Comparison of ENCODE assay signal across 23 cellular contexts in the genomic region with DNA sequence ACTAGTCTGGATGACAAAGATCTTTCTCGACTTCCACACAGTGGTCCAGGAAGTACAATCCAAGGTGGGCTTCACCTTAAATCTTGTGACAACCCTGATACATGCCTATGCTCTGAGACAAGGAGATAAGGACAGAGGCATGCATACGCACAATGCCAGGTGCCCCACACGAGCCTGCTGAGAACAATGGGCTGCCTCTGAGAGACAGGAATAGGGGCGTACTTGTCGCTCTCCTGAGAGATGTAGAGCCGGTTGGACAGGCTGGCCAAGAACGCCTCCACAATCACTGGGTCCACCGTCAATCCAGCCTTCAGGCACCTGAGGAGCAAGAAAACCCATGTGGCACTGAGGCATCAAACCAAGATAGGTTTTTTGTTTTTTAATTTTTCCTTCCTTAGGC. TPM values are rescaled to one million over a fixed set of nuclear protein-coding genes. Genes with fewer than 3 reads are reported as not detected.
DNase-seq lines count a peak whose midpoint lies in the region; ATAC-seq, FAIRE-seq and TF ChIP-seq lines count a peak whose summit lies in the region.
"Had no signal": no experiment of that assay in that cellular context is flagged by ENCODE, and none has a peak within 500 bp of the region (broad histone marks: within the 10 kb centered on the region; RNA-seq: fewer than 3 reads in every experiment).

No MANE protein-coding gene starts in this region.

- in situ Hi-C loops in K562 (cut with MboI) = loop anchor here (25.0 kb wide), 2 partner anchors 338 to 1962 kb away; no protein-coding TSS in a partner anchor

- peak overlapping the region in 1 of 2 experiments; percentile 7; a peak in 1 of 4 replicates for H3K9ac ChIP-seq in K562 (ENCODE audit: insufficient read depth in 1 of 2, low read depth in 2 of 2, low read length in 2 of 2)

- no peak overlapping the region for H3K27ac ChIP-seq in K562 (ENCODE audit: extremely low read depth, low read depth, low read length)
- H3K27ac ChIP-seq: A549, HL-60, Peyer's patch had no signal

- peak; percentile 80 for DNase-seq in Calu3
- no peak for DNase-seq in K562 (ENCODE audit: extremely low read depth in 1 of 4, low spot score in 3 of 4)
- DNase-seq in progenitor cell of endocrine pancreas (ENCODE audit: low spot score, unreplicated experiment) = no peak
- no peak for DNase-seq in NCI-H345 treated with DMSO at 0.1 percent for 48 hours (lab: John Stamatoyannopoulos, UW; ENCODE audit: unreplicated experiment)
- no peak for DNase-seq in D341Med (ENCODE audit: low spot score)
- no peak for DNase-seq in CD1c-positive myeloid dendritic cell (ENCODE audit: extremely low spot score)
- DNase-seq: CD4-positive, alpha-beta memory T cell; DND-41; GF-D8; GOT3; KG1; MG63; NCI-H1105; NCI-H187; NCI-H2171 treated with DMSO at 0.1 percent for 48 hours; NCI-H510A; NCI-H82; Peyer's patch; Right ventricle myocardium superior had no signal

- no TSS peak for BruUV-seq in Calu3 (replicated peaks; lab: Mats Ljungman, UMichigan)
- BruUV-seq in K562 (replicated peaks; lab: Mats Ljungman, UMichigan) = no TSS peak

- 0 out of 2 replicates have a peak, but pooled peaks cover 9% of the 10 kb centered on the region for H4K20me1 ChIP-seq in K562 (replicated peaks; ENCODE audit: control insufficient read depth, insufficient read depth, low read length)

- H3K36me3 ChIP-seq in K562 (ENCODE audit: control insufficient read depth, insufficient read depth, low read length) = peaks cover 91% of the 10 kb centered on the region

- no peaks in the 10 kb centered on the region for H3K9me3 Mint-ChIP-seq in Calu3 (ENCODE audit: low read depth, unreplicated experiment)
- no peaks in the 10 kb centered on the region for H3K9me3 Mint-ChIP-seq in progenitor cell of endocrine pancreas (ENCODE audit: low read depth)
- H3K9me3 Mint-ChIP-seq: CD4-positive, alpha-beta memory T cell had no signal

- H3K27me3 ChIP-seq in K562 (ENCODE audit: control insufficient read depth in 2 of 2, insufficient read depth in 2 of 2, low read length in 2 of 2) = no peaks in the 10 kb centered on the region
- H3K27me3 ChIP-seq: MG63, Peyer's patch had no signal

- H3K4me3 ChIP-seq in K562 = no peak overlapping the region
- H3K4me3 ChIP-seq: A549, MG63, Peyer's patch had no signal

- 88% methylated on average over 8 of the region's 8 CpGs for WGBS in K562 (ENCODE audit: insufficient coverage, low coverage, missing lambda C conversion rate)

- H3K4me1 Mint-ChIP-seq in Calu3 (ENCODE audit: low read depth, unreplicated experiment) = peaks cover 20% of the 10 kb centered on the region
- peaks cover 7% of the 10 kb centered on the region for H3K4me1 Mint-ChIP-seq in progenitor cell of endocrine pancreas (ENCODE audit: low read depth)

- TF ChIP-seq CTCF in Calu3 (IDR thresholded peaks at IDR 0.05; ENCODE audit: unreplicated experiment) = no peak
- no peak for TF ChIP-seq CTCF in K562 (IDR thresholded peaks at IDR 0.05 in 2 of 3, conservative IDR thresholded peaks at IDR 0.05 in 1 of 3; ENCODE audit: insufficient read depth in 2 of 3, low read depth in 1 of 3, low read length in 3 of 3)
- no peak for TF ChIP-seq CTCF in progenitor cell of endocrine pancreas (IDR thresholded peaks at IDR 0.05; ENCODE audit: unreplicated experiment)

- intact Hi-C loops in Calu3 (cut with micrococcal nuclease; ENCODE audit: unreplicated experiment) = no loop called here
- intact Hi-C loops in K562 (cut with micrococcal nuclease) = no loop called here

- H2AFZ ChIP-seq in K562 (ENCODE audit: low read depth, low read length) = no peak overlapping the region

- peaks cover 6% of the 10 kb centered on the region for H3K9me1 ChIP-seq in K562 (ENCODE audit: control insufficient read depth, insufficient read depth, low read length)

- no peak for TF ChIP-seq RAD21 in K562 (CRISPR knock-in tag; conservative IDR thresholded peaks at IDR 0.05 in 1 of 2, IDR thresholded peaks at IDR 0.05 in 1 of 2)

- H3K4me1 ChIP-seq in K562 (replicated peaks in 1 of 2; ENCODE audit: control insufficient read depth in 2 of 2, insufficient read depth in 2 of 2, low read length in 2 of 2) = 0 out of 5 replicates have a peak, but pooled peaks cover 0 to 3% of the 10 kb centered on the region in 2 experiments
- H3K4me1 ChIP-seq: A549, Peyer's patch had no signal

- peak overlapping the region; percentile 73 for H3K27ac Mint-ChIP-seq in Calu3 (ENCODE audit: unreplicated experiment)
- H3K27ac Mint-ChIP-seq in progenitor cell of endocrine pancreas = peak overlapping the region; percentile 47

- no peaks in the 10 kb centered on the region for H3K9me3 ChIP-seq in K562 (replicated peaks; ENCODE audit: control insufficient read depth, insufficient read depth, low read depth, low read length)
- H3K9me3 ChIP-seq: A549, MG63, Peyer's patch had no signal

- H3K36me3 Mint-ChIP-seq in Calu3 (ENCODE audit: insufficient read depth, unreplicated experiment) = peaks cover 44% of the 10 kb centered on the region
- H3K36me3 Mint-ChIP-seq in progenitor cell of endocrine pancreas (ENCODE audit: insufficient read depth) = peaks cover 15% of the 10 kb centered on the region

- POLR2A ChIA-PET in K562 (lab: Yijun Ruan, JAX) = interaction anchor here (0.7 to 15.3 kb wide), 5 partner anchors 15 to 118 kb away, joined by 3 to 172 read pairs (median 3); a partner anchor contains a TSS

- no peaks in the 10 kb centered on the region for H3K27me3 Mint-ChIP-seq in Calu3 (ENCODE audit: unreplicated experiment)
- no peaks in the 10 kb centered on the region for H3K27me3 Mint-ChIP-seq in progenitor cell of endocrine pancreas
- H3K27me3 Mint-ChIP-seq: CD4-positive, alpha-beta memory T cell had no signal

- TF ChIP-seq EP300 in K562 (IDR thresholded peaks at IDR 0.05; ENCODE audit: low read length) = no peak

- CTCF ChIA-PET in Calu3 (lab: Charles Lee) = no interaction called here
- CTCF ChIA-PET in K562 (lab: Yijun Ruan, JAX; ENCODE audit: low intra/inter-chr PET ratio) = no interaction called here

- no peak for FAIRE-seq in K562 (lab: Jason Lieb, UNC)
- FAIRE-seq: A549, GM19239 had no signal

- ATAC-seq in K562 = no peak
- ATAC-seq in esophagus mucosa = peak; percentile 69
- ATAC-seq: A549 had no signal

- no peak overlapping the region for H3K4me2 ChIP-seq in K562 (ENCODE audit: insufficient read depth, low read length)
- H3K4me2 ChIP-seq: A549 had no signal

- H3K4me3 Mint-ChIP-seq in Calu3 (ENCODE audit: low read depth, unreplicated experiment) (peak overlapping the region; percentile 9), progenitor cell of endocrine pancreas (ENCODE audit: low read depth) (no peak overlapping the region)
- H3K4me3 Mint-ChIP-seq: CD4-positive, alpha-beta memory T cell had no signal

- H3K79me2 ChIP-seq in K562 (ENCODE audit: control insufficient read depth, insufficient read depth, low read length) = no peaks in the 10 kb centered on the region

- TF ChIP-seq POLR2A in K562 (conservative IDR thresholded peaks at IDR 0.05) = no peak

RNA-seq across cellular contexts. Expression of a gene that starts 25.5 kb away (rescaled TPM):
- total RNA-seq in Calu3 (2022) (not detected in 2 replicates), K562 (2014; rRNA removed) (not detected in 2 replicates), K562 (2014; rRNA removed; fragmentation: Illumina TruSeq; extraction: Trizol) (not detected in 2 replicates), K562 (2015; rRNA removed; fragmentation: Illumina TruSeq; extraction: Trizol) (not detected in 2 replicates), K562 (2021) (0.09 and 0.22 TPM in 2 replicates), esophagus mucosa (0.08 TPM), progenitor cell of endocrine pancreas (0.40 and 0.74 TPM in 2 replicates)
- not detected in 2 replicates for total RNA-seq in K562 (2011; cell fraction: chromatin; rRNA removed; ENCODE audit: low replicate concordance)
- total RNA-seq in K562 (2011; cell fraction: nucleolus; rRNA removed) = not detected in 2 replicates
- total RNA-seq in K562 (2011; cell fraction: nucleoplasm; rRNA removed) = not detected in 2 replicates
- polyA plus RNA-seq in K562 (2011; rRNA removed) (not detected in 2 replicates), K562 (2014; fragmentation: Illumina TruSeq; extraction: Trizol) (not detected in 2 replicates), K562 (2014; fragmentation: Nextera tagmentation; extraction: Ambion mirVana) (under 1 TPM; 0.04 to 0.11 TPM), K562 (2014; rRNA removed) (not detected in 2 replicates)
- polyA plus RNA-seq in K562 (2011; cell fraction: cytosol; rRNA removed) = not detected in 2 replicates
- not detected in 2 replicates for polyA plus RNA-seq in K562 (2011; cell fraction: nucleus; rRNA removed)
- polyA plus RNA-seq in K562 (2012) = 0.11 and 0.16 TPM in 2 replicates
- not detected in 2 replicates for polyA minus RNA-seq in K562 (2011; rRNA and poly(A)+ RNA removed)
- polyA minus RNA-seq in K562 (2011; cell fraction: cytosol; rRNA and poly(A)+ RNA removed) = 1.0 TPM in 1 of 2 replicates, not detected in the other
- not detected in 2 replicates for polyA minus RNA-seq in K562 (2011; cell fraction: nucleus; rRNA and poly(A)+ RNA removed)
- total RNA-seq: CD4-positive, alpha-beta memory T cell; Peyer's patch had no signal
- polyA plus RNA-seq: A549 had no signal

RNA-seq across cellular contexts. Expression of a gene that starts 59.2 kb away (rescaled TPM):
- total RNA-seq in Calu3 (2022) (69.2 and 77.9 TPM in 2 replicates), K562 (2014; rRNA removed) (103 and 117 TPM in 2 replicates), K562 (2014; rRNA removed; fragmentation: Illumina TruSeq; extraction: Trizol) (62.3 and 63.7 TPM in 2 replicates), K562 (2015; rRNA removed; fragmentation: Illumina TruSeq; extraction: Trizol) (75.3 and 82.5 TPM in 2 replicates), K562 (2021) (173 and 187 TPM in 2 replicates), esophagus mucosa (28.5 TPM), progenitor cell of endocrine pancreas (125 and 140 TPM in 2 replicates)
- total RNA-seq in K562 (2011; cell fraction: chromatin; rRNA removed; ENCODE audit: low replicate concordance) = 856 and 1,421 TPM in 2 replicates
- total RNA-seq in K562 (2011; cell fraction: nucleolus; rRNA removed) = 627 and 658 TPM in 2 replicates
- total RNA-seq in K562 (2011; cell fraction: nucleoplasm; rRNA removed) = 567 and 576 TPM in 2 replicates
- polyA plus RNA-seq in K562 (2011; rRNA removed) (84.7 and 128 TPM in 2 replicates), K562 (2014; fragmentation: Illumina TruSeq; extraction: Trizol) (124 and 127 TPM in 2 replicates), K562 (2014; fragmentation: Nextera tagmentation; extraction: Ambion mirVana) (10 to 100 TPM in 1 of 2 experiments, 1 to 10 TPM in 1; 7.3 to 11.1 TPM), K562 (2014; rRNA removed) (116 and 125 TPM in 2 replicates)
- 76.2 and 84.4 TPM in 2 replicates for polyA plus RNA-seq in K562 (2011; cell fraction: cytosol; rRNA removed)
- 448 and 556 TPM in 2 replicates for polyA plus RNA-seq in K562 (2011; cell fraction: nucleus; rRNA removed)
- polyA plus RNA-seq in K562 (2012) = 142 and 181 TPM in 2 replicates
- 160 and 176 TPM in 2 replicates for polyA minus RNA-seq in K562 (2011; rRNA and poly(A)+ RNA removed)
- 98.9 and 161 TPM in 2 replicates for polyA minus RNA-seq in K562 (2011; cell fraction: cytosol; rRNA and poly(A)+ RNA removed)
- 188 and 253 TPM in 2 replicates for polyA minus RNA-seq in K562 (2011; cell fraction: nucleus; rRNA and poly(A)+ RNA removed)

RNA-seq across cellular contexts. Expression of a gene that starts 59.4 kb away (rescaled TPM):
- total RNA-seq in Calu3 (2022) (28.8 and 35.9 TPM in 2 replicates), K562 (2014; rRNA removed) (71.4 and 89.3 TPM in 2 replicates), K562 (2014; rRNA removed; fragmentation: Illumina TruSeq; extraction: Trizol) (58.1 and 64.4 TPM in 2 replicates), K562 (2015; rRNA removed; fragmentation: Illumina TruSeq; extraction: Trizol) (70.6 and 75.9 TPM in 2 replicates), K562 (2021) (122 and 123 TPM in 2 replicates), esophagus mucosa (24.0 TPM), progenitor cell of endocrine pancreas (20.4 and 20.6 TPM in 2 replicates)
- 63.6 and 66.4 TPM in 2 replicates for total RNA-seq in K562 (2011; cell fraction: chromatin; rRNA removed; ENCODE audit: low replicate concordance)
- 39.3 and 45.4 TPM in 2 replicates for total RNA-seq in K562 (2011; cell fraction: nucleolus; rRNA removed)
- 59.8 and 84.4 TPM in 2 replicates for total RNA-seq in K562 (2011; cell fraction: nucleoplasm; rRNA removed)
- polyA plus RNA-seq in K562 (2011; rRNA removed) (187 and 200 TPM in 2 replicates), K562 (2014; fragmentation: Illumina TruSeq; extraction: Trizol) (181 and 250 TPM in 2 replicates), K562 (2014; fragmentation: Nextera tagmentation; extraction: Ambion mirVana) (10 to 100 TPM; 19.5 to 22.8 TPM), K562 (2014; rRNA removed) (136 and 161 TPM in 2 replicates)
- 97.0 and 115 TPM in 2 replicates for polyA plus RNA-seq in K562 (2011; cell fraction: cytosol; rRNA removed)
- polyA plus RNA-seq in K562 (2011; cell fraction: nucleus; rRNA removed) = 51.6 and 70.0 TPM in 2 replicates
- 105 and 162 TPM in 2 replicates for polyA plus RNA-seq in K562 (2012)
- 89.0 and 94.5 TPM in 2 replicates for polyA minus RNA-seq in K562 (2011; rRNA and poly(A)+ RNA removed)
- 44.9 and 53.1 TPM in 2 replicates for polyA minus RNA-seq in K562 (2011; cell fraction: cytosol; rRNA and poly(A)+ RNA removed)
- polyA minus RNA-seq in K562 (2011; cell fraction: nucleus; rRNA and poly(A)+ RNA removed) = 14.3 and 25.0 TPM in 2 replicates
